ENCODE assay signal across 8 cellular contexts in the genomic region with DNA sequence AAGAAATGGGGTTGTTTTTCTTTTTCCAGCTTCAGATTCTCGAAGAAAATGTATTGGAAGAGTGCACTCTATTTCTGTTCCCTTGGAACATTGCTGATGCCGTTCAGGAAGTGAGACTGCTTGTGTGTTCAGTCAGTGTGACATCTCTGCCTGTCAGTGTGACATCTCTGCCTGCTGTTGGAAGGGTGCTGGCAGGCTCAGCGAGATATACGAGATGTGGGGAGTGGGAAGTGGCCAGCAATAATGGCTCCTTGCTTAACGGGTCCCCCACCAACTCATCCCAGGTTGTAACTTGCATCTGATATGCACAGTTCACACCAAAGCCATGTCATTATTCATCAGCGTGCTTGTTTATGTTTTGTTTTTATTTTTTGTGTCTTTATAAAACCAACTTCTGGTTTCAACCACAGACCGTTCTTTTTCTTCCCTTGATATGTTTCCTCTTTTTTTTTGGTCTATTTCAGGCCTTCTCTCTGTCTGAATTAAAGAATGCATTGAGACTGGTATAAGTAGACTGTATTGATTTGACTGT.
DNase-seq lines count a peak whose midpoint lies in the region; ATAC-seq and TF ChIP-seq lines count a peak whose summit lies in the region.

No MANE protein-coding gene starts in this region.

- H3K4me3 ChIP-seq in CD8-positive, alpha-beta memory T cell (ENCODE audit: low read length), result no peak overlapping the region
- no peak overlapping the region for H3K4me3 ChIP-seq in Caco-2 (ENCODE audit: low read depth, low read length)

- H3K27me3 Mint-ChIP-seq in CD8-positive, alpha-beta memory T cell, result no peaks in the 10 kb centered on the region
- no peaks in the 10 kb centered on the region for H3K27me3 Mint-ChIP-seq in Caco-2 (ENCODE audit: insufficient read depth, unreplicated experiment)

- POLR2A ChIA-PET in CD8-positive, alpha-beta memory T cell (lab: Charles Lee), result no interaction called here
- POLR2A ChIA-PET in Caco-2 (lab: Charles Lee), result no interaction called here

- H3K4me1 Mint-ChIP-seq in CD8-positive, alpha-beta memory T cell, result peaks cover 55 to 75% (median 69%) of the 10 kb centered on the region in 3 donors
- H3K4me1 Mint-ChIP-seq in Caco-2 (ENCODE audit: low read depth, unreplicated experiment), result peaks cover 43% of the 10 kb centered on the region

- H3K36me3 Mint-ChIP-seq in CD8-positive, alpha-beta memory T cell, result peaks cover 0 to 3% (median 0%) of the 10 kb centered on the region in 3 donors
- peaks cover 6% of the 10 kb centered on the region for H3K36me3 Mint-ChIP-seq in Caco-2 (ENCODE audit: insufficient read depth, unreplicated experiment)

- H3K4me3 Mint-ChIP-seq in CD8-positive, alpha-beta memory T cell, result peak overlapping the region; percentile 18 to 79 (median 71)
- no peak overlapping the region for H3K4me3 Mint-ChIP-seq in Caco-2 (ENCODE audit: unreplicated experiment)

- no peaks in the 10 kb centered on the region for H3K9me3 Mint-ChIP-seq in CD8-positive, alpha-beta memory T cell
- peaks cover 9% of the 10 kb centered on the region for H3K9me3 Mint-ChIP-seq in Caco-2 (ENCODE audit: unreplicated experiment)

- no peaks in the 10 kb centered on the region for H3K27me3 ChIP-seq in CD8-positive, alpha-beta memory T cell (ENCODE audit: insufficient read depth, low read length, poor library complexity, severe bottlenecking)
- H3K27me3 ChIP-seq in Caco-2 (replicated peaks; ENCODE audit: control insufficient read depth, insufficient read depth, low read length), result no peaks in the 10 kb centered on the region

- intact Hi-C loops in Caco-2 (cut with micrococcal nuclease; ENCODE audit: unreplicated experiment), result no loop called here

- peaks cover 9% of the 10 kb centered on the region for H3K4me1 ChIP-seq in CD8-positive, alpha-beta memory T cell (ENCODE audit: insufficient read depth, low read length)
- H3K4me1 ChIP-seq in Caco-2, result peaks cover 36% of the 10 kb centered on the region

- no peak for TF ChIP-seq CTCF in Caco-2 (IDR thresholded peaks at IDR 0.05; ENCODE audit: insufficient read depth in 1 of 2, low read depth in 1 of 2, low read length in 1 of 2, severe bottlenecking in 1 of 2, unreplicated experiment in 1 of 2)

- CTCF ChIA-PET in CD8-positive, alpha-beta memory T cell (lab: Charles Lee), result interaction anchor here (1.1 kb wide), 1 partner anchor 93 kb away, joined by 3 read pairs; no protein-coding TSS in a partner anchor
- CTCF ChIA-PET in Caco-2 (lab: Charles Lee), result no interaction called here

- peak overlapping the region; percentile 3 to 90 (median 76) for H3K27ac Mint-ChIP-seq in CD8-positive, alpha-beta memory T cell
- H3K27ac Mint-ChIP-seq in Caco-2 (ENCODE audit: unreplicated experiment), result no peak overlapping the region

- DNase-seq in CD8-positive, alpha-beta memory T cell, result no peak
- DNase-seq in germinal center (ENCODE audit: low spot score) (peak; percentile 66), activated gamma-delta T cell treated with Interleukin-2 at 50 U/mL for 16 hours (no peak), NCI-H1105 (lab: John Stamatoyannopoulos, UW) (no peak), D341Med (ENCODE audit: low spot score) (no peak), Caco-2 (no peak)

- H3K9me3 ChIP-seq in CD8-positive, alpha-beta memory T cell (ENCODE audit: low read length), result no peaks in the 10 kb centered on the region
- H3K9me3 ChIP-seq in Caco-2, result no peaks in the 10 kb centered on the region

- no peaks in the 10 kb centered on the region for H3K36me3 ChIP-seq in CD8-positive, alpha-beta memory T cell (ENCODE audit: insufficient read depth, low read length)
- H3K36me3 ChIP-seq in Caco-2 (ENCODE audit: control insufficient read depth, insufficient read depth, low read length), result no peaks in the 10 kb centered on the region

- BruUV-seq in Caco-2 (replicated peaks; lab: Mats Ljungman, UMichigan), result no TSS peak

- H3K27ac ChIP-seq in CD8-positive, alpha-beta memory T cell (ENCODE audit: low read depth, low read length), result no peak overlapping the region

- ATAC-seq in GM19452 (IDR thresholded peaks at IDR 0.05; ENCODE audit: unreplicated experiment) (peak; percentile 34), HG03520 (IDR thresholded peaks at IDR 0.05; ENCODE audit: unreplicated experiment) (peak; percentile 33)
